Comparison of ENCODE assay signal across 1 cellular context in genomic region chr16:11349599-11350276, GRCh38.
TF ChIP-seq lines count a peak whose summit lies in the region.

No MANE protein-coding gene starts in this region.

TF ChIP-seq in IMR-90, 13 proteins besides CTCF, POLR2A, EP300 and RAD21 (continued from another document):
- TF ChIP-seq CEBPB (IDR thresholded peaks at IDR 0.05; ENCODE audit: low read depth, low read length) (peak; percentile 37; the same call in 1 of the 2 replicates), NFE2L2 (IDR thresholded peaks at IDR 0.05; ENCODE audit: low read depth, low read length) (no peak), MAFK (IDR thresholded peaks at IDR 0.05; ENCODE audit: low read depth, low read length) (no peak), FOS (IDR thresholded peaks at IDR 0.05; ENCODE audit: low read depth, low read length) (0 out of 2 replicates have a peak, but pooled peaks have one; percentile 8), MXI1 (IDR thresholded peaks at IDR 0.05; ENCODE audit: borderline replicate concordance, low read depth, low read length) (peak; percentile 42; the same call in 1 of the 2 replicates), SMC3 (IDR thresholded peaks at IDR 0.05; ENCODE audit: low read depth, low read length) (no peak), USF2 (IDR thresholded peaks at IDR 0.05; ENCODE audit: low read depth, low read length) (peak; percentile 56; the same call in 1 of the 2 replicates), CHD1 (IDR thresholded peaks at IDR 0.05; ENCODE audit: low read depth, low read length) (no peak), BHLHE40 (IDR thresholded peaks at IDR 0.05; ENCODE audit: low read depth, low read length) (peak; percentile 69)
